In the genomic region with DNA sequence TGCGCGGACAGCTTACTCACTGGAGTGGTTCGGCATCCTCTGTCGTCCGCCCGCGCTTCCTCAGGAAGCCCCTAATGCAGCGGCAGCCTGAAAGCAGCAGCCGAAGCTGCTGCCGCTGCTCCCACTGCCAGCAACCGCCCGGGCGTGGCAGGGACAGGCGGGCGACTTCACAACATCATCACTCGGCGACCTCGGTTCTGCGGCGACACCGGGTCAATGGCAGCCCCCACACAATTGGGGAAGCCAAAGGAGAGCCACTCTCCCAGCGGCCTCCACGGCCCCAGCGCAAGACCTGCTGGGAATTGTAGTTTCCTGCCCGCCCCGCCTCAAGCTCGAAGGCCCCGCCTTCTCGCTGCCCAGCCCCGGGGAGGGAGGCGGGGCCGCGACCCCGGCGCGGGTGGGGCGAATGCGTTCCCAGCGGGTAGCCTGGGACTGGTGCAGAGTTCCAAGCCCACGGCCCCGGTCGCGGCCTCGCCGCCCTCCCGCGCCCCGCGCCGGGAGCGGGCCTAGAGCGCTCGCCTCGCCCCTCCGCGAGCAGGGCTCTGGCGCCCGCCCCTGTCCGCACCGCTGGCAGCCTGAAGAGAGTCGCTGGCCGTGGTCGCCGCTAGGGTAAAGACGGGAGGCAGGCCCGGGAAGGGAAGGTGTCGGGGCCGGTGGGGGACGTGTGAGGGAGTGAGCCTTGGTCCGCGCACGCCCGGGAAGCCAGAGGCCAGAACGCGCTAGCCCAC, we compare ENCODE assay signal across 8 cellular contexts. TPM values are rescaled to one million over a fixed set of nuclear protein-coding genes. Genes with fewer than 3 reads are reported as not detected.
DNase-seq lines count a peak whose midpoint lies in the region; ATAC-seq and TF ChIP-seq lines count a peak whose summit lies in the region.

Gene STRADB, plus strand, starts transcription at position 411 of the 728 bp plus-strand sequence. CDS start 3,101 bp downstream, outside the sequence.
Gene TRAK2, minus strand, starts transcription at position 129 of the 728 bp plus-strand sequence. CDS start 30,951 bp downstream, outside the sequence.

- peak; percentile 94 for DNase-seq in CD14-positive monocyte (ENCODE audit: low spot score)
- peak; percentile 99 for DNase-seq in NCI-H748 (lab: John Stamatoyannopoulos, UW; ENCODE audit: unreplicated experiment)
- DNase-seq in activated CD4-positive, alpha-beta T cell treated with anti-CD3 and anti-CD28 coated beads, Interleukin-2, amount 50 U/mL, for 1 hour, result peak; percentile 94
- DNase-seq in dedifferentiated amniotic fluid mesenchymal stem cell (ENCODE audit: extremely low spot score), result peak; percentile 94
- peak; percentile 97 for DNase-seq in left lobe of liver (ENCODE audit: low spot score)
- peak; percentile 92 for DNase-seq in stimulated activated CD4-positive, alpha-beta T cell treated with anti-CD3 and anti-CD28 coated beads, Interleukin-2, amount 100 ng/mL, for 4 hours (ENCODE audit: low read depth)

- TF ChIP-seq CTCF in CD14-positive monocyte (IDR thresholded peaks at IDR 0.05), result peak; percentile 30

- intact Hi-C loops in CD14-positive monocyte (cut with micrococcal nuclease), result loop anchor here (5.0 to 10.0 kb wide), 4 partner anchors 193 to 639 kb away; partner anchors contain the start of genes BZW1 (in 1 of the 2), NIF3L1 (in 1 of the 2), PPIL3 (in 1 of the 2) and TMEM237 (in 1 of the 2)

- peaks cover 6 to 16% of the 10 kb centered on the region in 2 donors for H3K36me3 Mint-ChIP-seq in CD14-positive monocyte

- H3K4me3 Mint-ChIP-seq in CD14-positive monocyte, result peak within 1 kb of the TSS; percentile 94 to 97

- H3K4me1 Mint-ChIP-seq in CD14-positive monocyte, result peaks cover 22% of the 10 kb centered on the region

- peak within 1 kb of the TSS; percentile 91 to 99 (median 96) for H3K27ac Mint-ChIP-seq in CD14-positive monocyte

- H3K27me3 Mint-ChIP-seq in CD14-positive monocyte (ENCODE audit: low read depth in 3 of 3), result peaks cover 0 to 2% (median 2%) of the 10 kb centered on the region in 3 donors

- ATAC-seq in GM19351 (IDR thresholded peaks at IDR 0.05; ENCODE audit: unreplicated experiment), result peak; percentile 91
- peak; percentile 95 for ATAC-seq in HG03521 (IDR thresholded peaks at IDR 0.05; ENCODE audit: unreplicated experiment)
- peak; percentile 94 for ATAC-seq in left lobe of liver

- no peaks in the 10 kb centered on the region for H3K9me3 Mint-ChIP-seq in CD14-positive monocyte

RNA-seq across cellular contexts. Expression of gene STRADB, which starts in this region (rescaled TPM):
- 10 to 100 TPM; 22.0 to 25.6 TPM for polyA plus RNA-seq in CD14-positive monocyte
- total RNA-seq in left lobe of liver, result 71.9 TPM

RNA-seq across cellular contexts. Expression of gene TRAK2, which starts in this region (rescaled TPM):
- polyA plus RNA-seq in CD14-positive monocyte, result 10 to 100 TPM; 15.3 to 16.8 TPM
- 12.3 TPM for total RNA-seq in left lobe of liver

Comparison
In these comparisons a context has a peak if more than half of its experiments do, and no peak if none do; other contexts are left out.
1. Peak in every context shown above with its lines: DNase-seq and ATAC-seq.